Comparison of ENCODE assay signal across 9 cellular contexts in the genomic region with DNA sequence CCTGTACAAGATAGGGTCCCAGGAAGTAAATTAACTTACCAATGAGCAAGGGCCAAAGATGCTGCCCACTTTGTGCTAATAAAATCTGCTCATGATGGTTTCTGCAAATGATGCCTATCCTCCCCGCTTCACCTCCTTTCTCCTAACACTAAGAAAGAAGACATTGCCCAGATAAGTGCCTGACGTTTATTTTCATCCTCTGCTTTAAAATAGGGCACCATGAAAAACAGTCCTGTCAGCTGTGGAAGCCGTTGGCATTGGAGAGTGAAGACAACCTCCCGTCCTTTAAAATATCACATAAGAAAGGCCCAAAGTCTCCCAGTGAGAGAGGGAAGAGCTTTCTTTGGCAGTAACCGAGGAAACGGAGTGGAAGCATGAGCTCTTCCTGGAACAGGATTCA. TPM values are rescaled to one million over a fixed set of nuclear protein-coding genes. Genes with fewer than 3 reads are reported as not detected.
"Had no signal": no experiment of that assay in that cellular context is flagged by ENCODE, and none has a peak within 500 bp of the region (broad histone marks: within the 10 kb centered on the region; RNA-seq: fewer than 3 reads in every experiment).

No MANE protein-coding gene starts in this region.

- H3K4me1 ChIP-seq: HAP-1 had no signal

- H3K9ac ChIP-seq: GM23248 had no signal

- DNase-seq: GM23248, GOT3, H7, HFFc6, IMR-90, KBM-7 had no signal

- H3K9me3 Mint-ChIP-seq: HFFc6 had no signal

- H3K4me3 Mint-ChIP-seq: HFFc6 had no signal

- H3K36me3 ChIP-seq: HAP-1 had no signal

- H3K4me3 ChIP-seq: GM23248, HAP-1 had no signal

- H3K27ac ChIP-seq: GM23248 had no signal

- ATAC-seq: HCT116 had no signal

- H3K9me3 ChIP-seq: HAP-1 had no signal

- H3K27ac Mint-ChIP-seq: HFFc6 had no signal

RNA-seq across cellular contexts. Expression of gene TXNDC2, which starts 1.7 kb away (rescaled TPM):
- total RNA-seq: GM23248, H7, HT-29 had no signal
- polyA plus RNA-seq: GM23248, IMR-90 had no signal
